ENCODE assay signal across 8 cellular contexts in genomic region chr10:16891375-16892313, GRCh38.
DNase-seq lines count a peak whose midpoint lies in the region; ATAC-seq, FAIRE-seq and TF ChIP-seq lines count a peak whose summit lies in the region.

No MANE protein-coding gene starts in this region.

- peak; percentile 95 to 99 for TF ChIP-seq POLR2A in H1 (IDR thresholded peaks at IDR 0.05; ENCODE audit: control extremely low read depth in 1 of 2, low read depth in 2 of 2, low read length in 2 of 2)

- peak overlapping the region; percentile 4 to 40; a peak in 2 of 4 replicates for H3K4me2 ChIP-seq in H1 (ENCODE audit: insufficient read depth in 1 of 2, low read depth in 2 of 2, low read length in 2 of 2)

- TF ChIP-seq RAD21 in H1 (IDR thresholded peaks at IDR 0.05 in 1 of 2, conservative IDR thresholded peaks at IDR 0.05 in 1 of 2; ENCODE audit: low read depth in 2 of 2, low read length in 2 of 2): peak; percentile 92 to 94

- peak; percentile 93 for FAIRE-seq in H1 (lab: Jason Lieb, UNC)

- H3K36me3 ChIP-seq in H1 (ENCODE audit: control insufficient read depth in 2 of 4, insufficient read depth in 4 of 4, low read length in 3 of 4): no peaks in the 10 kb centered on the region

- POLR2A ChIA-PET in H1 (lab: Charles Lee; ENCODE audit: partially characterized antibody): interaction anchor here (0.7 to 2.5 kb wide), 16 partner anchors 9 to 338 kb away, joined by 3 to 18 read pairs (median 4); partner anchors contain the start of gene TRDMT1

- no peaks in the 10 kb centered on the region for H3K36me3 Mint-ChIP-seq in stimulated activated memory B cell treated with anti-CD40 and anti-IgM and Interleukin-4, amounts not matched to agents 10 μg/mL and 1 μg/mL and 100 μg/mL, for 72 hours

- WGBS in H1 (ENCODE audit: extremely low coverage in 1 of 2, insufficient coverage in 1 of 2, insufficient read length in 1 of 2, insufficient replicate concordance in 2 of 2, low coverage in 1 of 2, low lambda C conversion rate in 2 of 2, missing lambda C conversion rate in 1 of 2), 2 experiments: 31% methylated on average over 12 of the region's 12 CpGs; no CpG with 5 or more reads in 1 of the 2 experiments

- H4K5ac ChIP-seq in H1 (ENCODE audit: insufficient read length, low read depth, low read length): no peak overlapping the region

- H2AFZ ChIP-seq in H1 (ENCODE audit: low read length): peak overlapping the region; percentile 54; the same call in 1 of the 2 replicates

- no peak overlapping the region for H3K18ac ChIP-seq in H1 (ENCODE audit: extremely low read depth, low read length)

- no peak overlapping the region for H3K14ac ChIP-seq in H1 (ENCODE audit: insufficient read length)

- no peak for TF ChIP-seq EP300 in H1 (IDR thresholded peaks at IDR 0.05; ENCODE audit: borderline replicate concordance in 1 of 2, low read depth in 2 of 2, low read length in 2 of 2)

- peak overlapping the region; percentile 53 for H3K27ac Mint-ChIP-seq in stimulated activated memory B cell treated with anti-CD40 and anti-IgM and Interleukin-4, amounts not matched to agents 10 μg/mL and 1 μg/mL and 100 μg/mL, for 72 hours

- H3K4me3 ChIP-seq in H1 (ENCODE audit: extremely low read depth in 1 of 4, insufficient read depth in 2 of 4, low read depth in 3 of 4, low read length in 4 of 4): peak overlapping the region in 1 of 4 experiments; percentile 40; a peak in 1 of 8 replicates

- H2BK15ac ChIP-seq in H1 (ENCODE audit: low read length): no peak overlapping the region

- H2AK5ac ChIP-seq in H1 (ENCODE audit: low read depth, low read length): no peak overlapping the region

- peak overlapping the region; percentile 60; the same call in 1 of the 2 replicates for H2BK5ac ChIP-seq in H1 (ENCODE audit: low read depth, low read length)

- no peak overlapping the region for H3K23ac ChIP-seq in H1 (ENCODE audit: insufficient read length)

- H3K79me2 ChIP-seq in H1 (ENCODE audit: control insufficient read depth in 1 of 2, insufficient read depth in 2 of 2, low read length in 2 of 2): no peaks in the 10 kb centered on the region

- CTCF ChIA-PET in H1 (lab: Charles Lee; ENCODE audit: partially characterized antibody): interaction anchor here (0.6 to 2.6 kb wide), 31 partner anchors 8 to 847 kb away, joined by 3 to 11 read pairs (median 4); no protein-coding TSS in a partner anchor

- no peaks in the 10 kb centered on the region for H4K20me1 ChIP-seq in H1 (replicated peaks in 1 of 2; ENCODE audit: control insufficient read depth in 1 of 2, insufficient read depth in 2 of 2, low read length in 2 of 2)

- peak overlapping the region in 3 of 4 experiments; percentile 15 to 34 (median 25); a peak in 5 of 7 replicates for H3K9ac ChIP-seq in H1 (replicated peaks in 1 of 4; ENCODE audit: extremely low read depth in 1 of 4, low read depth in 3 of 4, low read length in 3 of 4)

- no peaks in the 10 kb centered on the region for H3K9me3 ChIP-seq in H1 (ENCODE audit: insufficient read depth in 2 of 2, low read depth in 1 of 2, low read length in 1 of 2)

- H2BK120ac ChIP-seq in H1 (replicated peaks; ENCODE audit: low read depth, low read length): no peak overlapping the region

- H3K4me1 ChIP-seq in H1 (replicated peaks in 1 of 4; ENCODE audit: control insufficient read depth in 3 of 4, insufficient read depth in 4 of 4, low read length in 3 of 4): 0 out of 7 replicates have a peak, but pooled peaks cover 0 to 2% (median 0%) of the 10 kb centered on the region in 4 experiments

- H3K4ac ChIP-seq in H1 (replicated peaks; ENCODE audit: insufficient read length, low read depth, low read length): no peak overlapping the region

- peaks cover 7% of the 10 kb centered on the region for H3K4me1 Mint-ChIP-seq in stimulated activated memory B cell treated with anti-CD40 and anti-IgM and Interleukin-4, amounts not matched to agents 10 μg/mL and 1 μg/mL and 100 μg/mL, for 72 hours

- H3K23me2 ChIP-seq in H1 (ENCODE audit: low read depth, low read length): no peaks in the 10 kb centered on the region

- no peaks in the 10 kb centered on the region for H3K27me3 ChIP-seq in H1 (replicated peaks in 1 of 4; ENCODE audit: control insufficient read depth in 3 of 4, extremely low read depth in 1 of 4, insufficient read depth in 3 of 4, low read length in 3 of 4)

- DNase-seq in ELR (ENCODE audit: low read depth): peak; percentile 94
- DNase-seq in Kasumi-1 (lab: John Stamatoyannopoulos, UW): peak; percentile 45 to 56
- DNase-seq in activated CD4-positive, alpha-beta T cell treated with anti-CD3 and anti-CD28 coated beads for 4 hours: peak; percentile 57 to 76
- peak; percentile 43 to 63 for DNase-seq in H1 (ENCODE audit: low read depth in 1 of 2, low spot score in 2 of 2)
- DNase-seq in mucosa of gallbladder (ENCODE audit: low spot score): peak; percentile 44
- DNase-seq in foreskin melanocyte: no peak

- H3K27me3 Mint-ChIP-seq in stimulated activated memory B cell treated with anti-CD40 and anti-IgM and Interleukin-4, amounts not matched to agents 10 μg/mL and 1 μg/mL and 100 μg/mL, for 72 hours: peaks cover 33% of the 10 kb centered on the region

- H2BK12ac ChIP-seq in H1 (ENCODE audit: low read depth, low read length): no peak overlapping the region

- no peaks in the 10 kb centered on the region for H3K79me1 ChIP-seq in H1 (ENCODE audit: low read depth, low read length)

- H4K91ac ChIP-seq in H1 (replicated peaks; ENCODE audit: insufficient read length, low read length): no peak overlapping the region

- ATAC-seq in stimulated activated memory B cell treated with anti-CD40 and anti-IgM and Interleukin-4, amounts not matched to agents 10 μg/mL and 1 μg/mL and 100 μg/mL, for 72 hours: peak; percentile 86
- no peak for ATAC-seq in GM18498 (IDR thresholded peaks at IDR 0.05; ENCODE audit: unreplicated experiment)

- no peak overlapping the region for H4K8ac ChIP-seq in H1 (ENCODE audit: extremely low read depth, insufficient read depth, low read length)

- peak; percentile 63 to 76 (median 73) for TF ChIP-seq CTCF in H1 (IDR thresholded peaks at IDR 0.05; ENCODE audit: control extremely low read depth in 1 of 3, insufficient read depth in 1 of 3, low read depth in 1 of 3, low read length in 3 of 3)

- no peak overlapping the region for H3K56ac ChIP-seq in H1 (replicated peaks; ENCODE audit: insufficient read length, low read depth, low read length)

- peak overlapping the region; percentile 60; the same call in 1 of the 2 replicates for H3K27ac ChIP-seq in H1 (ENCODE audit: low read depth, low read length)

- H3K4me3 Mint-ChIP-seq in stimulated activated memory B cell treated with anti-CD40 and anti-IgM and Interleukin-4, amounts not matched to agents 10 μg/mL and 1 μg/mL and 100 μg/mL, for 72 hours: peak overlapping the region; percentile 64

- H3K9me3 Mint-ChIP-seq in stimulated activated memory B cell treated with anti-CD40 and anti-IgM and Interleukin-4, amounts not matched to agents 10 μg/mL and 1 μg/mL and 100 μg/mL, for 72 hours: peaks cover 4% of the 10 kb centered on the region

- H2BK20ac ChIP-seq in H1 (ENCODE audit: low read length): no peak overlapping the region

TF ChIP-seq in H1, 55 proteins besides CTCF, POLR2A, EP300 and RAD21:
- TF ChIP-seq MAFK (IDR thresholded peaks at IDR 0.05; ENCODE audit: low read depth, low read length): peak; percentile 65; the same call in 1 of the 2 replicates
- TF ChIP-seq TAF7 (optimal IDR thresholded peaks at IDR 0.05; ENCODE audit: borderline replicate concordance, low read depth, low read length): peak; percentile 100
- no peak for TF ChIP-seq KDM4A (IDR thresholded peaks at IDR 0.05; ENCODE audit: low read depth, low read length, severe bottlenecking)
- peak; percentile 83 for TF ChIP-seq SP1 (IDR thresholded peaks at IDR 0.05; ENCODE audit: low read depth, low read length)
- TF ChIP-seq BRCA1 (IDR thresholded peaks at IDR 0.05; ENCODE audit: low read depth, low read length): no peak
- TF ChIP-seq SIRT6 (IDR thresholded peaks at IDR 0.05; ENCODE audit: low read length): no peak
- TF ChIP-seq POLR2AphosphoS5 (IDR thresholded peaks at IDR 0.05; ENCODE audit: low read depth, low read length): peak; percentile 99
- peak; percentile 97 for TF ChIP-seq TBP (IDR thresholded peaks at IDR 0.05; ENCODE audit: low read depth, low read length)
- TF ChIP-seq ATF2 (IDR thresholded peaks at IDR 0.05; ENCODE audit: low read length): peak; percentile 84
- peak; percentile 57 for TF ChIP-seq EGR1 (IDR thresholded peaks at IDR 0.05; ENCODE audit: borderline replicate concordance, low read depth, low read length)
- peak; percentile 97 for TF ChIP-seq GTF2F1 (IDR thresholded peaks at IDR 0.05; ENCODE audit: borderline replicate concordance, low read depth, low read length)
- no peak for TF ChIP-seq CHD1 (IDR thresholded peaks at IDR 0.05; ENCODE audit: low read depth, low read length)
- peak; percentile 38; the same call in 1 of the 2 replicates for TF ChIP-seq YY1 (IDR thresholded peaks at IDR 0.05; ENCODE audit: low read depth, low read length)
- TF ChIP-seq ASH2L (IDR thresholded peaks at IDR 0.05; ENCODE audit: low read length): peak; percentile 24
- peak; percentile 91 for TF ChIP-seq BACH1 (IDR thresholded peaks at IDR 0.05; ENCODE audit: low read length)
TF ChIP-seq in H1: peak in this region for 11.
